Comparison of ENCODE assay signal across 1 cellular context in the genomic region with DNA sequence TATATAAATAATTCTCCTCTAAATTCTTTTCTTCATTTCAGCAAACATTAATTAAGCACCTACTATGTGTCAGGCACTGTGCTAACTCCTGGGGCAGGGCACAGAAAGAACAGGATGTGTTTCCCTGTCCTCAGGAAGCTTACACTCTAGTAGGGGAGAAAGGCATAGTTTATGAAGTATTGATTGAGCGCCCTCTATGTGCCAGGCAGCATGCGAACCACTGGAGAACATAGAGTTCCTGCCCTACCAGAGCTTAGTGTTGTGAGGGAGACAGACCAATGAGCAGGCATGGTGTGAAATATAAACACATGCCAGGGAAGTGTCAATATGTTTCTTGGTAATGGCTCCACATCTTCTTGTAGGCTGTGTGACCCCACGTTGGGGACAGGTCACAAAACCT.
TF ChIP-seq lines count a peak whose summit lies in the region.

No MANE protein-coding gene starts in this region.

TF ChIP-seq in HepG2, 621 proteins besides CTCF, POLR2A, EP300 and RAD21:
- TF ChIP-seq ZMAT3 (CRISPR knock-in tag; conservative IDR thresholded peaks at IDR 0.05) (no peak), ZNF558 (CRISPR knock-in tag; IDR thresholded peaks at IDR 0.05; ENCODE audit: borderline replicate concordance) (no peak), TAF1 (CRISPR knock-in tag; IDR thresholded peaks at IDR 0.05) (no peak), SIN3A (IDR thresholded peaks at IDR 0.05; ENCODE audit: borderline replicate concordance, low read depth, low read length) (no peak)
- TF ChIP-seq, protein P1, sequence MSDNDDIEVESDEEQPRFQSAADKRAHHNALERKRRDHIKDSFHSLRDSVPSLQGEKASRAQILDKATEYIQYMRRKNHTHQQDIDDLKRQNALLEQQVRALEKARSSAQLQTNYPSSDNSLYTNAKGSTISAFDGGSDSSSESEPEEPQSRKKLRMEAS (IDR thresholded peaks at IDR 0.05), result no peak
TF ChIP-seq in HepG2: peak in this region for 0.
